In genomic region chr2:23523651-23524260, GRCh38 we compare ENCODE assay signal across 1 cellular context.
TF ChIP-seq lines count a peak whose summit lies in the region.

No MANE protein-coding gene starts in this region.

TF ChIP-seq in GM23338, 12 proteins besides CTCF, POLR2A, EP300 and RAD21 (continued from another document):
- TF ChIP-seq, protein P1, sequence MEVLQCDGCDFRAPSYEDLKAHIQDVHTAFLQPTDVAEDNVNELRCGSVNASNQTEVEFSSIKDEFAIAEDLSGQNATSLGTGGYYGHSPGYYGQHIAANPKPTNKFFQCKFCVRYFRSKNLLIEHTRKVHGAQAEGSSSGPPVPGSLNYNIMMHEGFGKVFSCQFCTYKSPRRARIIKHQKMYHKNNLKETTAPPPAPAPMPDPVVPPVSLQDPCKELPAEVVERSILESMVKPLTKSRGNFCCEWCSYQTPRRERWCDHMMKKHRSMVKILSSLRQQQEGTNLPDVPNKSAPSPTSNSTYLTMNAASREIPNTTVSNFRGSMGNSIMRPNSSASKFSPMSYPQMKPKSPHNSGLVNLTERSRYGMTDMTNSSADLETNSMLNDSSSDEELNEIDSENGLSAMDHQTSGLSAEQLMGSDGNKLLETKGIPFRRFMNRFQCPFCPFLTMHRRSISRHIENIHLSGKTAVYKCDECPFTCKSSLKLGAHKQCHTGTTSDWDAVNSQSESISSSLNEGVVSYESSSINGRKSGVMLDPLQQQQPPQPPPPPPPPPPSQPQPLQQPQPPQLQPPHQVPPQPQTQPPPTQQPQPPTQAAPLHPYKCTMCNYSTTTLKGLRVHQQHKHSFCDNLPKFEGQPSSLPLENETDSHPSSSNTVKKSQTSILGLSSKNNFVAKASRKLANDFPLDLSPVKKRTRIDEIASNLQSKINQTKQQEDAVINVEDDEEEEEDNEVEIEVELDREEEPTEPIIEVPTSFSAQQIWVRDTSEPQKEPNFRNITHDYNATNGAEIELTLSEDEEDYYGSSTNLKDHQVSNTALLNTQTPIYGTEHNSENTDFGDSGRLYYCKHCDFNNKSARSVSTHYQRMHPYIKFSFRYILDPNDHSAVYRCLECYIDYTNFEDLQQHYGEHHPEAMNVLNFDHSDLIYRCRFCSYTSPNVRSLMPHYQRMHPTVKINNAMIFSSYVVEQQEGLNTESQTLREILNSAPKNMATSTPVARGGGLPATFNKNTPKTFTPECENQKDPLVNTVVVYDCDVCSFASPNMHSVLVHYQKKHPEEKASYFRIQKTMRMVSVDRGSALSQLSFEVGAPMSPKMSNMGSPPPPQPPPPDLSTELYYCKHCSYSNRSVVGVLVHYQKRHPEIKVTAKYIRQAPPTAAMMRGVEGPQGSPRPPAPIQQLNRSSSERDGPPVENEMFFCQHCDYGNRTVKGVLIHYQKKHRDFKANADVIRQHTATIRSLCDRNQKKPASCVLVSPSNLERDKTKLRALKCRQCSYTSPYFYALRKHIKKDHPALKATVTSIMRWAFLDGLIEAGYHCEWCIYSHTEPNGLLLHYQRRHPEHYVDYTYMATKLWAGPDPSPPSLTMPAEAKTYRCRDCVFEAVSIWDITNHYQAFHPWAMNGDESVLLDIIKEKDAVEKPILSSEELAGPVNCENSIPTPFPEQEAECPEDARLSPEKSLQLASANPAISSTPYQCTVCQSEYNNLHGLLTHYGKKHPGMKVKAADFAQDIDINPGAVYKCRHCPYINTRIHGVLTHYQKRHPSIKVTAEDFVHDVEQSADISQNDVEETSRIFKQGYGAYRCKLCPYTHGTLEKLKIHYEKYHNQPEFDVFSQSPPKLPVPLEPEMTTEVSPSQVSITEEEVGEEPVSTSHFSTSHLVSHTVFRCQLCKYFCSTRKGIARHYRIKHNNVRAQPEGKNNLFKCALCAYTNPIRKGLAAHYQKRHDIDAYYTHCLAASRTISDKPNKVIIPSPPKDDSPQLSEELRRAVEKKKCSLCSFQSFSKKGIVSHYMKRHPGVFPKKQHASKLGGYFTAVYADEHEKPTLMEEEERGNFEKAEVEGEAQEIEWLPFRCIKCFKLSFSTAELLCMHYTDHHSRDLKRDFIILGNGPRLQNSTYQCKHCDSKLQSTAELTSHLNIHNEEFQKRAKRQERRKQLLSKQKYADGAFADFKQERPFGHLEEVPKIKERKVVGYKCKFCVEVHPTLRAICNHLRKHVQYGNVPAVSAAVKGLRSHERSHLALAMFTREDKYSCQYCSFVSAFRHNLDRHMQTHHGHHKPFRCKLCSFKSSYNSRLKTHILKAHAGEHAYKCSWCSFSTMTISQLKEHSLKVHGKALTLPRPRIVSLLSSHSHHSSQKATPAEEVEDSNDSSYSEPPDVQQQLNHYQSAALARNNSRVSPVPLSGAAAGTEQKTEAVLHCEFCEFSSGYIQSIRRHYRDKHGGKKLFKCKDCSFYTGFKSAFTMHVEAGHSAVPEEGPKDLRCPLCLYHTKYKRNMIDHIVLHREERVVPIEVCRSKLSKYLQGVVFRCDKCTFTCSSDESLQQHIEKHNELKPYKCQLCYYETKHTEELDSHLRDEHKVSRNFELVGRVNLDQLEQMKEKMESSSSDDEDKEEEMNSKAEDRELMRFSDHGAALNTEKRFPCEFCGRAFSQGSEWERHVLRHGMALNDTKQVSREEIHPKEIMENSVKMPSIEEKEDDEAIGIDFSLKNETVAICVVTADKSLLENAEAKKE (CRISPR knock-in tag; IDR thresholded peaks at IDR 0.05) = no peak
- TF ChIP-seq ZNF114 (CRISPR knock-in tag; IDR thresholded peaks at IDR 0.05) (no peak), POLR2AphosphoS5 (IDR thresholded peaks at IDR 0.05; ENCODE audit: low read depth) (no peak)
